Comparison of ENCODE assay signal across 8 cellular contexts in genomic region chr7:107890962-107891618, GRCh38. TPM values are rescaled to one million over a fixed set of nuclear protein-coding genes. Genes with fewer than 3 reads are reported as not detected.
DNase-seq lines count a peak whose midpoint lies in the region; ATAC-seq and TF ChIP-seq lines count a peak whose summit lies in the region.

Gene DLD, plus strand, starts transcription at chr7:107891183. Its CDS starts 68 bp downstream, at chr7:107891251.

- ATAC-seq in GM21367 (IDR thresholded peaks at IDR 0.05; ENCODE audit: unreplicated experiment) = peak; percentile 99

- TF ChIP-seq CTCF in mesothelial cell of epicardium (IDR thresholded peaks at IDR 0.05; ENCODE audit: unreplicated experiment) = no peak

- H3K4me3 ChIP-seq in NT2/D1 (ENCODE audit: insufficient read length, low read depth) = peak within 1 kb of the TSS; percentile 90

- peak within 1 kb of the TSS; percentile 97 for H3K27ac Mint-ChIP-seq in mesothelial cell of epicardium

- peak within 1 kb of the TSS; percentile 91 for H3K4me3 Mint-ChIP-seq in mesothelial cell of epicardium

- in situ Hi-C loops in endometrial microvascular endothelial cells (cut with HindIII; ENCODE audit: inconsistent ontology term, low pct_unique_long_range_greater_than_20kb, low sequenced_read_pairs) = no loop called here

- peaks cover 4% of the 10 kb centered on the region for H3K36me3 Mint-ChIP-seq in mesothelial cell of epicardium

- H3K4me1 ChIP-seq in NT2/D1 (ENCODE audit: insufficient read depth, insufficient read length) = no peaks in the 10 kb centered on the region

- H3K27me3 ChIP-seq in NT2/D1 (ENCODE audit: insufficient read depth, insufficient read length) = no peaks in the 10 kb centered on the region

- peaks cover 4% of the 10 kb centered on the region for H3K9me3 Mint-ChIP-seq in mesothelial cell of epicardium

- DNase-seq in COLO829 (ENCODE audit: low spot score) (peak; percentile 91), HUDEP-2 (lab: John Stamatoyannopoulos, UW; ENCODE audit: unreplicated experiment in 76 of 76) (peak in 75 of 76 experiments; percentile 32 to 94 (median 86)), NT2/D1 (ENCODE audit: low read depth, low spot score) (peak; percentile 86), mesothelial cell of epicardium (ENCODE audit: low spot score in 2 of 2, unreplicated experiment in 2 of 2) (peak; percentile 79 to 93)
- peak; percentile 76 for DNase-seq in activated CD8-positive, alpha-beta memory T cell treated with anti-CD3 and anti-CD28 coated beads, Interleukin-2, amount 50 U/mL, for 1 hour (ENCODE audit: extremely low read depth)
- peak; percentile 91 to 92 for DNase-seq in stimulated activated CD8-positive, alpha-beta memory T cell treated with anti-CD3 and anti-CD28 coated beads, Interleukin-15, amount 100 ng/mL, for 48 hours (ENCODE audit: low read depth in 2 of 2)

- H3K36me3 ChIP-seq in NT2/D1 (ENCODE audit: insufficient read depth, insufficient read length, low read length) = peaks cover 33% of the 10 kb centered on the region

- H3K27me3 Mint-ChIP-seq in mesothelial cell of epicardium (ENCODE audit: low read depth) = peaks cover 7% of the 10 kb centered on the region

- no peaks in the 10 kb centered on the region for H3K9me3 ChIP-seq in NT2/D1 (ENCODE audit: insufficient read depth, low read length)

- H3K4me1 Mint-ChIP-seq in mesothelial cell of epicardium = peaks cover 25% of the 10 kb centered on the region

- H3K9ac ChIP-seq in NT2/D1 (ENCODE audit: insufficient read length, low read depth) = peak within 1 kb of the TSS; percentile 95

RNA-seq across cellular contexts. Expression of gene DLD, which starts in this region (rescaled TPM):
- total RNA-seq in endometrial microvascular endothelial cells (ENCODE audit: inconsistent ontology term) = 161 TPM
- 58.3 to 61.5 TPM (median 61.4 TPM) in 3 replicates for total RNA-seq in mesothelial cell of epicardium

Comparison
In these comparisons a context has a peak if more than half of its experiments do, and no peak if none do; other contexts are left out.
1. Peak in every context shown above with its lines: DNase-seq, ATAC-seq and H3K4me3 ChIP-seq.